1 cellular context compared by ENCODE assay signal in the genomic region with DNA sequence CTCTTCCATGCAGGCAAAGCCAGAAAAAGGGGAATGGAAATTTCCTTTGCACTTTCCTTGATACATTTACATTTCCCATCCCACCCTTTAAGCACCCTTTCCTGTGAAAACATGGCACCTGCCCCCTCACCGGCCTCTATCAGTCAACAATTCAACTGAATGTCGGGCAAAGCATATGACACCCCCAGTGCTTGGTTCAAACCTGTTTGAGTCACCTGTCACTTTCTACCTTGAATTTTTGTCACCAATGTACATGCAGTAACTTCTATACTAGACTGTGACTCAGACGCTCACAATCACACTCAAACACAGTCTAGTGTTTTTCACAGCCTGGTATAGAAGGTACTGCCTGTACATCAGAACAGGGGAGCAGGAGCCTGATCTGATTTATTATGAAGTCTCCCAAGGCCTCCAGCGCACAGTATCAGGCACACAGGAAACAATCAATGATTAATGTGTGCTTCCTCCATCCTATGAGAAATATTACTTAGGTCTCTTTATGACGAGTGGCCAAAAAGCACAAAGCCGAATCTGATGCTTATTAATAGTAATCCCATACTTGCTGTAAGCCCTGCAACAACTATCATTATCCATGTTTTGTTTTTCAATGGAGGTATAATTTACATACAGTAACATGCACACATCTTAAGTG.
TF ChIP-seq lines count a peak whose summit lies in the region.

No MANE protein-coding gene starts in this region.

TF ChIP-seq in IMR-90, 13 proteins besides CTCF, POLR2A, EP300 and RAD21:
- TF ChIP-seq, protein P1, sequence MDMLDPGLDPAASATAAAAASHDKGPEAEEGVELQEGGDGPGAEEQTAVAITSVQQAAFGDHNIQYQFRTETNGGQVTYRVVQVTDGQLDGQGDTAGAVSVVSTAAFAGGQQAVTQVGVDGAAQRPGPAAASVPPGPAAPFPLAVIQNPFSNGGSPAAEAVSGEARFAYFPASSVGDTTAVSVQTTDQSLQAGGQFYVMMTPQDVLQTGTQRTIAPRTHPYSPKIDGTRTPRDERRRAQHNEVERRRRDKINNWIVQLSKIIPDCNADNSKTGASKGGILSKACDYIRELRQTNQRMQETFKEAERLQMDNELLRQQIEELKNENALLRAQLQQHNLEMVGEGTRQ (IDR thresholded peaks at IDR 0.05; ENCODE audit: low read depth, low read length) = no peak
- TF ChIP-seq FOS (IDR thresholded peaks at IDR 0.05; ENCODE audit: low read depth, low read length) = no peak
- TF ChIP-seq RCOR1 (IDR thresholded peaks at IDR 0.05; ENCODE audit: insufficient replicate concordance, low read length) = no peak
- no peak for TF ChIP-seq MXI1 (IDR thresholded peaks at IDR 0.05; ENCODE audit: borderline replicate concordance, low read depth, low read length)
- no peak for TF ChIP-seq RFX5 (IDR thresholded peaks at IDR 0.05; ENCODE audit: low read depth, low read length)
- no peak for TF ChIP-seq BHLHE40 (IDR thresholded peaks at IDR 0.05; ENCODE audit: low read depth, low read length)
- TF ChIP-seq SMC3 (IDR thresholded peaks at IDR 0.05; ENCODE audit: low read depth, low read length) = no peak
- TF ChIP-seq NFE2L2 (IDR thresholded peaks at IDR 0.05; ENCODE audit: low read depth, low read length) = no peak
- TF ChIP-seq CEBPB (IDR thresholded peaks at IDR 0.05; ENCODE audit: low read depth, low read length) = no peak
TF ChIP-seq in IMR-90: peak in this region for 0.
